In genomic region chrX:2707334-2707760, GRCh38 we compare ENCODE assay signal across 1 cellular context.
TF ChIP-seq lines count a peak whose summit lies in the region.

No MANE protein-coding gene starts in this region.

TF ChIP-seq in SK-N-SH, 30 proteins besides CTCF, POLR2A, EP300 and RAD21 (continued from another document):
- TF ChIP-seq ZBTB33 (IDR thresholded peaks at IDR 0.05; ENCODE audit: borderline replicate concordance, low read depth) (0 out of 2 replicates have a peak, but pooled peaks have one; percentile 17), NRF1 (IDR thresholded peaks at IDR 0.05; ENCODE audit: low read depth, low read length) (no peak), TCF12 (IDR thresholded peaks at IDR 0.05) (peak; percentile 95), POLR2AphosphoS5 (IDR thresholded peaks at IDR 0.05; ENCODE audit: low read depth, low read length) (peak; percentile 44; the same call in 1 of the 2 replicates), TAF1 (IDR thresholded peaks at IDR 0.05; ENCODE audit: borderline replicate concordance, low read depth, low read length) (no peak), RXRA (IDR thresholded peaks at IDR 0.05; ENCODE audit: borderline replicate concordance, low read depth) (no peak), CHD2 (IDR thresholded peaks at IDR 0.05; ENCODE audit: low read length, partially characterized antibody) (no peak), YY1 (IDR thresholded peaks at IDR 0.05; ENCODE audit: low read depth) (no peak), RFX5 (IDR thresholded peaks at IDR 0.05; ENCODE audit: low read length) (no peak), MXI1 (IDR thresholded peaks at IDR 0.05; ENCODE audit: low read depth, low read length) (peak; percentile 74), JUND (IDR thresholded peaks at IDR 0.05) (peak; percentile 51; the same call in 1 of the 2 replicates), NFIC (IDR thresholded peaks at IDR 0.05; ENCODE audit: borderline replicate concordance) (no peak), FOXJ3 (CRISPR knock-in tag; IDR thresholded peaks at IDR 0.05) (0 out of 2 replicates have a peak, but pooled peaks have one; percentile 34), MEF2A (IDR thresholded peaks at IDR 0.05; ENCODE audit: borderline replicate concordance, low read depth) (no peak), IRF3 (IDR thresholded peaks at IDR 0.05; ENCODE audit: low read depth, low read length) (no peak), TEAD4 (IDR thresholded peaks at IDR 0.05; ENCODE audit: borderline replicate concordance, insufficient read depth) (no peak), ELF1 (IDR thresholded peaks at IDR 0.05) (no peak)
- TF ChIP-seq, protein P1, sequence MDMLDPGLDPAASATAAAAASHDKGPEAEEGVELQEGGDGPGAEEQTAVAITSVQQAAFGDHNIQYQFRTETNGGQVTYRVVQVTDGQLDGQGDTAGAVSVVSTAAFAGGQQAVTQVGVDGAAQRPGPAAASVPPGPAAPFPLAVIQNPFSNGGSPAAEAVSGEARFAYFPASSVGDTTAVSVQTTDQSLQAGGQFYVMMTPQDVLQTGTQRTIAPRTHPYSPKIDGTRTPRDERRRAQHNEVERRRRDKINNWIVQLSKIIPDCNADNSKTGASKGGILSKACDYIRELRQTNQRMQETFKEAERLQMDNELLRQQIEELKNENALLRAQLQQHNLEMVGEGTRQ (IDR thresholded peaks at IDR 0.05; ENCODE audit: borderline replicate concordance, low read depth, low read length) = no peak
- TF ChIP-seq, protein P2, sequence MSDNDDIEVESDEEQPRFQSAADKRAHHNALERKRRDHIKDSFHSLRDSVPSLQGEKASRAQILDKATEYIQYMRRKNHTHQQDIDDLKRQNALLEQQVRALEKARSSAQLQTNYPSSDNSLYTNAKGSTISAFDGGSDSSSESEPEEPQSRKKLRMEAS (IDR thresholded peaks at IDR 0.05; ENCODE audit: low read depth) = peak; percentile 53; the same call in 1 of the 2 replicates
